ENCODE assay signal across 12 cellular contexts in genomic region chr5:113166710-113167366, GRCh38.
DNase-seq lines count a peak whose midpoint lies in the region; ATAC-seq and TF ChIP-seq lines count a peak whose summit lies in the region.
"Had no signal": no experiment of that assay in that cellular context is flagged by ENCODE, and none has a peak within 500 bp of the region (broad histone marks: within the 10 kb centered on the region; RNA-seq: fewer than 3 reads in every experiment).

No MANE protein-coding gene starts in this region.

- H3K9me3 ChIP-seq in PC-9 (ENCODE audit: insufficient read depth, low read depth) (no peaks in the 10 kb centered on the region), parathyroid adenoma (ENCODE audit: control insufficient read depth, low read length) (no peaks in the 10 kb centered on the region)
- no peaks in the 10 kb centered on the region for H3K9me3 ChIP-seq in CD4-positive, alpha-beta T cell (ENCODE audit: control insufficient read depth, low read length)
- H3K9me3 ChIP-seq: sigmoid colon had no signal

- no peak for ATAC-seq in CD4-positive, alpha-beta T cell (ENCODE audit: poor library complexity)

- intact Hi-C loops in PC-9 (cut with micrococcal nuclease; ENCODE audit: unreplicated experiment), result no loop called here
- intact Hi-C loops in CD4-positive, alpha-beta T cell (cut with DNase I, micrococcal nuclease), result no loop called here

- POLR2A ChIA-PET in PC-9 (lab: Charles Lee; ENCODE audit: unreplicated experiment), result interaction anchor here (0.6 kb wide), 2 partner anchors 148 to 352 kb away, joined by 4 to 7 read pairs; no protein-coding TSS in a partner anchor
- POLR2A ChIA-PET in CD4-positive, alpha-beta T cell (lab: Charles Lee), result no interaction called here

- no peaks in the 10 kb centered on the region for H3K79me2 ChIP-seq in PC-9 (ENCODE audit: low read depth)
- H3K79me2 ChIP-seq in parathyroid adenoma, result peaks cover 78% of the 10 kb centered on the region

- no TSS peak for BruUV-seq in PC-9 (replicated peaks; lab: Mats Ljungman, UMichigan)

- H2AFZ ChIP-seq in PC-9 (no peak overlapping the region; the same call in 1 of the 2 replicates), parathyroid adenoma (no peak overlapping the region)

- H3K9me3 Mint-ChIP-seq in CD4-positive, alpha-beta T cell, result no peaks in the 10 kb centered on the region
- H3K9me3 Mint-ChIP-seq: T-helper 2 cell treated with Interferon-gamma antibody and Interleukin-4, amounts not matched to agents 5 μg/mL and 100 μg/mL, for 36 hours had no signal

- TF ChIP-seq CTCF in PC-9 (conservative IDR thresholded peaks at IDR 0.05) (no peak), epithelial cell of proximal tubule (conservative IDR thresholded peaks at IDR 0.05; ENCODE audit: low read depth, low read length) (no peak), parathyroid adenoma (IDR thresholded peaks at IDR 0.05) (no peak)
- no peak for TF ChIP-seq CTCF in CD4-positive, alpha-beta T cell (IDR thresholded peaks at IDR 0.05)

- CTCF ChIA-PET in PC-9 (lab: Charles Lee), result no interaction called here
- CTCF ChIA-PET in CD4-positive, alpha-beta T cell (lab: Charles Lee), result no interaction called here

- no peak overlapping the region for H3K4me3 Mint-ChIP-seq in CD4-positive, alpha-beta T cell
- H3K4me3 Mint-ChIP-seq: T-helper 2 cell treated with Interferon-gamma antibody and Interleukin-4, amounts not matched to agents 5 μg/mL and 100 μg/mL, for 36 hours had no signal

- no peaks in the 10 kb centered on the region for H3K27me3 Mint-ChIP-seq in CD4-positive, alpha-beta T cell

- peak overlapping the region; percentile 63 for H3K4me2 ChIP-seq in PC-9
- H3K4me2 ChIP-seq in parathyroid adenoma (ENCODE audit: low read length), result peak overlapping the region; percentile 43

- peaks cover 12% of the 10 kb centered on the region; the same call in 1 of the 2 replicates for H3F3A ChIP-seq in PC-9 (ENCODE audit: insufficient read depth, low read depth)

- H3K9ac ChIP-seq in parathyroid adenoma, result no peak overlapping the region

- no peaks in the 10 kb centered on the region for H4K20me1 ChIP-seq in PC-9 (ENCODE audit: insufficient read depth)

- H3K4me1 ChIP-seq in PC-9 (replicated peaks; ENCODE audit: insufficient read depth), result peaks cover 38% of the 10 kb centered on the region
- H3K4me1 ChIP-seq in parathyroid adenoma, result peaks cover 72% of the 10 kb centered on the region
- H3K4me1 ChIP-seq: sigmoid colon had no signal

- H3K36me3 ChIP-seq in PC-9 (ENCODE audit: low read depth) (no peaks in the 10 kb centered on the region), parathyroid adenoma (ENCODE audit: control insufficient read depth, insufficient read depth, low read length) (no peaks in the 10 kb centered on the region)
- H3K36me3 ChIP-seq: sigmoid colon had no signal

- H3K36me3 Mint-ChIP-seq in CD4-positive, alpha-beta T cell (ENCODE audit: low read depth), result no peaks in the 10 kb centered on the region

- DNase-seq in GM04504 (ENCODE audit: low read depth) (peak; percentile 46), PC-9 (peak; percentile 57 to 83), epithelial cell of proximal tubule (ENCODE audit: low read depth) (peak; percentile 73), NCI-H524 (lab: John Stamatoyannopoulos, UW) (no peak), DMS153 treated with DMSO at 0.1 percent for 48 hours (lab: John Stamatoyannopoulos, UW; ENCODE audit: unreplicated experiment) (no peak)
- DNase-seq in activated naive CD4-positive, alpha-beta T cell treated with anti-CD3 and anti-CD28 coated beads, Interleukin-2, amount 50 U/mL, for 16 hours, result no peak
- no peak for DNase-seq in CD4-positive, alpha-beta T cell
- DNase-seq: dorsolateral prefrontal cortex, NCI-H526 treated with DMSO at 0.1 percent for 48 hours, sigmoid colon had no signal

- no peak overlapping the region for H3K27ac Mint-ChIP-seq in CD4-positive, alpha-beta T cell
- H3K27ac Mint-ChIP-seq: T-helper 2 cell treated with Interferon-gamma antibody and Interleukin-4, amounts not matched to agents 5 μg/mL and 100 μg/mL, for 36 hours had no signal

- peak overlapping the region; percentile 61 for H3K27ac ChIP-seq in PC-9
- peak overlapping the region; percentile 61 for H3K27ac ChIP-seq in parathyroid adenoma
- H3K27ac ChIP-seq in CD4-positive, alpha-beta T cell (ENCODE audit: low read depth, low read length), result no peak overlapping the region
- H3K27ac ChIP-seq: dorsolateral prefrontal cortex, sigmoid colon had no signal

- H3K4me3 ChIP-seq in PC-9 (no peak overlapping the region; the same call in 1 of the 2 replicates), epithelial cell of proximal tubule (ENCODE audit: low read depth, low read length) (no peak overlapping the region), parathyroid adenoma (ENCODE audit: low read depth, low read length) (no peak overlapping the region)
- H3K4me3 ChIP-seq: dorsolateral prefrontal cortex, sigmoid colon had no signal

- no peaks in the 10 kb centered on the region for H3K9me2 ChIP-seq in PC-9 (ENCODE audit: insufficient read depth)

- H3K4me1 Mint-ChIP-seq in CD4-positive, alpha-beta T cell (ENCODE audit: low read depth), result no peaks in the 10 kb centered on the region

- H3K27me3 ChIP-seq in PC-9 (ENCODE audit: insufficient read depth, low read depth), result no peaks in the 10 kb centered on the region
- no peaks in the 10 kb centered on the region for H3K27me3 ChIP-seq in parathyroid adenoma (ENCODE audit: control insufficient read depth, insufficient read depth, low read length)
- H3K27me3 ChIP-seq in CD4-positive, alpha-beta T cell (ENCODE audit: control insufficient read depth, insufficient read depth, low read length), result no peaks in the 10 kb centered on the region
- H3K27me3 ChIP-seq: dorsolateral prefrontal cortex, sigmoid colon had no signal

Comparison
In these comparisons a context has a peak if more than half of its experiments do, and no peak if none do; other contexts are left out.
1. DNase-seq: peak in GM04504 (single experiment), PC-9 (2 of 2) and epithelial cell of proximal tubule (single experiment); none in activated naive CD4-positive, alpha-beta T cell treated with anti-CD3 and anti-CD28 coated beads, Interleukin-2, amount 50 U/mL, for 16 hours (single experiment), NCI-H524 (0 of 2), CD4-positive, alpha-beta T cell (0 of 10) and DMS153 treated with DMSO at 0.1 percent for 48 hours (single experiment).